ENCODE assay signal across 16 cellular contexts in the genomic region with DNA sequence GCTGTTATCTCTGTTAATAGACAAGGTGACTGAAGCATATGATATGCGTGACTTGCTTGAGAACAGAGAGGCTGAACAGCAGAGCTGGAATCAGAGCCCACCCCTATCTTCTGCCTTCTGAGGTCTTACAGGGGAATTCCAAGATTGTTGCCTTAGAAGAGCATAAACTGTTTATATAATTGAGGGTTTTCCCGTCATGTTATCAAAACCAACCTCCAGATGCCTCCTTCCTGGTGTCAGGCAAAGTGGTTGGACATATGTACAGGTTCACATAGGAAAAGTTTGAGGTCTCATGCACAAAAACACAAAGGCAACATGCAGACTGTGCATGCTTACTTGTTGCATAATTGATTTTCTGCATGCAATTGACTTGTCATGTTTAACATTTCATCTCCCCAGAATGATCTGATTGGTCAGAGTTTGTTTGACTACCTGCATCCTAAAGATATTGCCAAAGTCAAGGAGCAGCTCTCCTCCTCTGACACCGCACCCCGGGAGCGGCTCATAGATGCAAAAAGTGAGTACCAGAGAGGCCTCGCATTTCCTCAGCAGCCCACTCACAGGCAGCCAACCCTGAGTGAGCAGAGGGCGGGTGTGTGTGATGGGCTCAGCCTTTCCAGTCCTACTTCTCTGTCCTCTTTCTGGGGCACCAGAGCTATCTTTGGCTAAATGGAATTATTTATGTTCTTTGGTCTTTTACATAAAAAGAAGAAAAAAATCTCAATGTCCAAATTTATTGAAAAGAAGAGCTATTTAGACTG.
"Had no signal": no experiment of that assay in that cellular context is flagged by ENCODE, and none has a peak within 500 bp of the region (broad histone marks: within the 10 kb centered on the region; RNA-seq: fewer than 3 reads in every experiment).

No MANE protein-coding gene starts in this region.

- H3K4me1 ChIP-seq: gastrocnemius medialis, heart right ventricle, left ventricle myocardium inferior, lower lobe of right lung, neural progenitor cell, tibial artery had no signal

- H3K27me3 ChIP-seq: gastrocnemius medialis, heart right ventricle, neural progenitor cell, ovary, tibial artery had no signal

- H3K9me3 ChIP-seq: gastrocnemius medialis, heart right ventricle, left ventricle myocardium inferior, lower lobe of right lung, ovary, tibial artery had no signal

- DNase-seq: effector CD8-positive, alpha-beta T cell; gastrocnemius medialis; heart right ventricle; islet precursor cell; left ventricle myocardium inferior; lower lobe of right lung; midbrain; ovary; right cardiac atrium; small intestine; stimulated activated CD4-positive, alpha-beta T cell treated with anti-CD3 and anti-CD28 coated beads, Interleukin-12 subunit alpha, Interleukin-12 subunit beta, amount 100 ng/mL, for 4 hours; stimulated activated naive CD4-positive, alpha-beta T cell treated with Interleukin-2 at 50 U/mL for 16 hours; tibial artery had no signal

- ATAC-seq: gastrocnemius medialis; heart right ventricle; lower lobe of right lung; natural killer cell treated with Interleukin-12 subunit alpha and Interleukin-12 subunit beta and Interleukin-15 and Interleukin-18, amount 100 ng/mL, for 72 hours; right cardiac atrium had no signal

- H3K9ac ChIP-seq: neural progenitor cell had no signal

- H3K27ac ChIP-seq: coronary artery, gastrocnemius medialis, heart right ventricle, left ventricle myocardium inferior, lower lobe of right lung, neural progenitor cell, ovary, tibial artery had no signal

- H3K4me3 ChIP-seq: coronary artery, gastrocnemius medialis, heart right ventricle, left ventricle myocardium inferior, lower lobe of right lung, neural progenitor cell, ovary, tibial artery had no signal

- H3K36me3 ChIP-seq: neural progenitor cell, ovary had no signal

- H3K4me2 ChIP-seq: neural progenitor cell had no signal

- FAIRE-seq: small intestine had no signal

- H2AFZ ChIP-seq: neural progenitor cell had no signal
